ENCODE assay signal across 8 cellular contexts in genomic region chr15:52567886-52568568, GRCh38. TPM values are rescaled to one million over a fixed set of nuclear protein-coding genes. Genes with fewer than 3 reads are reported as not detected.
A peak's percentile ranks its signal among the peaks of the same experiment; 100 is the strongest.
DNase-seq lines count a peak whose midpoint lies in the region; ATAC-seq, FAIRE-seq and TF ChIP-seq lines count a peak whose summit lies in the region.

No MANE protein-coding gene starts in this region.

- peaks cover 36% of the 10 kb centered on the region for H3K4me1 Mint-ChIP-seq in activated CD8-positive, alpha-beta T cell treated with anti-CD3 and anti-CD28 coated beads for 36 hours (ENCODE audit: low read depth)

- FAIRE-seq in endothelial cell of umbilical vein (lab: Jason Lieb, UNC) = no peak

- H3K4me3 Mint-ChIP-seq in activated CD8-positive, alpha-beta T cell treated with anti-CD3 and anti-CD28 coated beads for 36 hours = peak overlapping the region; percentile 95

- BruUV-seq in endothelial cell of umbilical vein (replicated peaks; lab: Mats Ljungman, UMichigan) = TSS peak; percentile 35

- intact Hi-C loops in activated CD8-positive, alpha-beta T cell treated with anti-CD3 and anti-CD28 coated beads for 36 hours (cut with micrococcal nuclease) = loop anchor here (10.0 kb wide), 1 partner anchor 117 kb away; no protein-coding TSS in a partner anchor
- intact Hi-C loops in endothelial cell of umbilical vein (cut with micrococcal nuclease) = loop anchor here (1.0 to 5.0 kb wide), 5 partner anchors 85 to 236 kb away; partner anchors contain the start of gene ATOSA

- H3K4me3 ChIP-seq in GM06990 (replicated peaks; ENCODE audit: low read depth, low read length) = peak overlapping the region; percentile 94
- peak overlapping the region; percentile 45 to 79 (median 75) for H3K4me3 ChIP-seq in endothelial cell of umbilical vein (replicated peaks in 1 of 3; ENCODE audit: insufficient read depth in 1 of 3, low read depth in 1 of 3, low read length in 3 of 3)
- H3K4me3 ChIP-seq in muscle layer of colon (ENCODE audit: low read depth in 1 of 2, low read length in 2 of 2) = peak overlapping the region; percentile 85 to 89
- H3K4me3 ChIP-seq in stomach smooth muscle (ENCODE audit: low read length in 2 of 2) = peak overlapping the region; percentile 66 to 94

- H3K27ac ChIP-seq in endothelial cell of umbilical vein (ENCODE audit: insufficient read depth, low read depth, low read length) = peak overlapping the region; percentile 80
- peak overlapping the region; percentile 96 for H3K27ac ChIP-seq in muscle layer of colon (ENCODE audit: low read depth, low read length)
- peak overlapping the region; percentile 89 for H3K27ac ChIP-seq in stomach smooth muscle (ENCODE audit: low read length)

- no peaks in the 10 kb centered on the region for H3K9me3 Mint-ChIP-seq in activated CD8-positive, alpha-beta T cell treated with anti-CD3 and anti-CD28 coated beads for 36 hours

- H3K79me2 ChIP-seq in endothelial cell of umbilical vein (ENCODE audit: control insufficient read depth, insufficient read depth, low read length) = peaks cover 54% of the 10 kb centered on the region

- DNase-seq in GM06990 (ENCODE audit: extremely low read depth, insufficient read length) (no peak), NAMALWA (ENCODE audit: low spot score) (peak; percentile 49), endothelial cell of umbilical vein (ENCODE audit: low read depth, low spot score) (peak; percentile 55), OCI-M2 (lab: John Stamatoyannopoulos, UW; ENCODE audit: unreplicated experiment) (no peak)
- DNase-seq in activated CD8-positive, alpha-beta T cell treated with anti-CD3 and anti-CD28 coated beads for 36 hours = peak; percentile 70

- peak; percentile 48 for ATAC-seq in activated CD8-positive, alpha-beta T cell treated with anti-CD3 and anti-CD28 coated beads for 36 hours
- ATAC-seq in GM19324 (IDR thresholded peaks at IDR 0.05; ENCODE audit: low FRiP score, unreplicated experiment) = no peak

- H3K9ac ChIP-seq in endothelial cell of umbilical vein (replicated peaks; ENCODE audit: extremely low read depth, insufficient read depth, low read length) (peak overlapping the region; percentile 95), muscle layer of colon (ENCODE audit: low read length) (peak overlapping the region; percentile 92), stomach smooth muscle (ENCODE audit: low read length in 2 of 2) (peak overlapping the region; percentile 95 to 97)

- no peaks in the 10 kb centered on the region for H3K27me3 Mint-ChIP-seq in activated CD8-positive, alpha-beta T cell treated with anti-CD3 and anti-CD28 coated beads for 36 hours

- H3K4me1 ChIP-seq in endothelial cell of umbilical vein (ENCODE audit: control insufficient read depth, extremely low read depth, insufficient read depth, low read length) (peaks cover 24% of the 10 kb centered on the region), muscle layer of colon (ENCODE audit: insufficient read depth, low read length) (peaks cover 34% of the 10 kb centered on the region), stomach smooth muscle (ENCODE audit: control insufficient read depth, insufficient read depth, low read length) (peaks cover 20% of the 10 kb centered on the region)

- TF ChIP-seq CTCF in GM06990 (IDR thresholded peaks at IDR 0.05; ENCODE audit: insufficient read depth, low read length, poor library complexity, severe bottlenecking) = no peak
- no peak for TF ChIP-seq CTCF in activated CD8-positive, alpha-beta T cell treated with anti-CD3 and anti-CD28 coated beads for 36 hours (IDR thresholded peaks at IDR 0.05)
- no peak for TF ChIP-seq CTCF in endothelial cell of umbilical vein (IDR thresholded peaks at IDR 0.05; ENCODE audit: extremely low read depth in 1 of 2, insufficient read depth in 1 of 2, low read depth in 1 of 2, low read length in 2 of 2)

- no peaks in the 10 kb centered on the region for H3K27me3 ChIP-seq in GM06990 (replicated peaks; ENCODE audit: control insufficient read depth, insufficient read depth, low read length)
- no peaks in the 10 kb centered on the region for H3K27me3 ChIP-seq in endothelial cell of umbilical vein (ENCODE audit: control insufficient read depth in 2 of 2, insufficient read depth in 2 of 2, low read length in 2 of 2)
- no peaks in the 10 kb centered on the region for H3K27me3 ChIP-seq in muscle layer of colon (ENCODE audit: control insufficient read depth in 1 of 2, insufficient read depth in 2 of 2, low read length in 2 of 2)
- H3K27me3 ChIP-seq in stomach smooth muscle (ENCODE audit: control insufficient read depth in 1 of 2, insufficient read depth in 2 of 2, low read length in 2 of 2) = no peaks in the 10 kb centered on the region

- POLR2A ChIA-PET in activated CD8-positive, alpha-beta T cell treated with anti-CD3 and anti-CD28 coated beads for 36 hours (lab: Charles Lee) = interaction anchor here (0.6 to 0.9 kb wide), 2 partner anchors 115 to 316 kb away, joined by 3 read pairs; no protein-coding TSS in a partner anchor
- POLR2A ChIA-PET in endothelial cell of umbilical vein (lab: Charles Lee) = no interaction called here

- peak overlapping the region; percentile 98 for H3K27ac Mint-ChIP-seq in activated CD8-positive, alpha-beta T cell treated with anti-CD3 and anti-CD28 coated beads for 36 hours

- TF ChIP-seq POLR2A in endothelial cell of umbilical vein (IDR thresholded peaks at IDR 0.05; ENCODE audit: low read depth, low read length) = no peak

- H3K36me3 ChIP-seq in GM06990 (ENCODE audit: control insufficient read depth, insufficient read depth, low read length) (no peaks in the 10 kb centered on the region), endothelial cell of umbilical vein (ENCODE audit: control insufficient read depth in 2 of 2, extremely low read depth in 1 of 2, insufficient read depth in 2 of 2, low read length in 2 of 2) (peaks cover 0 to 3% of the 10 kb centered on the region in 2 experiments), muscle layer of colon (ENCODE audit: insufficient read depth, low read length) (no peaks in the 10 kb centered on the region), stomach smooth muscle (ENCODE audit: control insufficient read depth in 2 of 2, insufficient read depth in 2 of 2, low read length in 2 of 2) (no peaks in the 10 kb centered on the region)

- peak overlapping the region; percentile 99 for H2AFZ ChIP-seq in endothelial cell of umbilical vein (ENCODE audit: low read depth, low read length)

- H3K9me1 ChIP-seq in endothelial cell of umbilical vein (replicated peaks; ENCODE audit: control insufficient read depth, extremely low read depth, insufficient read depth, low read length) = no peaks in the 10 kb centered on the region

- H3K36me3 Mint-ChIP-seq in activated CD8-positive, alpha-beta T cell treated with anti-CD3 and anti-CD28 coated beads for 36 hours (ENCODE audit: low read depth) = peaks cover 25% of the 10 kb centered on the region

- H4K20me1 ChIP-seq in endothelial cell of umbilical vein (replicated peaks; ENCODE audit: control insufficient read depth, extremely low read depth, insufficient read depth, low read length) = peaks cover 3% of the 10 kb centered on the region

- H3K4me2 ChIP-seq in endothelial cell of umbilical vein (ENCODE audit: insufficient read depth, low read length) = peak overlapping the region; percentile 96

- no peaks in the 10 kb centered on the region for H3K9me3 ChIP-seq in endothelial cell of umbilical vein (replicated peaks; ENCODE audit: control insufficient read depth, insufficient read depth, low read length)
- no peaks in the 10 kb centered on the region for H3K9me3 ChIP-seq in muscle layer of colon (ENCODE audit: low read length)
- no peaks in the 10 kb centered on the region for H3K9me3 ChIP-seq in stomach smooth muscle (ENCODE audit: control insufficient read depth in 2 of 2, low read length in 2 of 2)

- CTCF ChIA-PET in activated CD8-positive, alpha-beta T cell treated with anti-CD3 and anti-CD28 coated beads for 36 hours (lab: Charles Lee) = interaction anchor here (1.0 to 1.2 kb wide), 2 partner anchors 40 to 106 kb away, joined by 3 read pairs; partner anchors contain the start of gene MYO5A
- CTCF ChIA-PET in endothelial cell of umbilical vein (lab: Charles Lee) = interaction anchor here (1.3 kb wide), 1 partner anchor 236 kb away, joined by 8 read pairs; no protein-coding TSS in a partner anchor

- dilution Hi-C loops in endothelial cell of umbilical vein (cut with MboI; ENCODE audit: extremely low pct_ligation_motif_present, low sequenced_read_pairs) = no loop called here

TF ChIP-seq in endothelial cell of umbilical vein, 7 proteins besides CTCF, POLR2A, EP300 and RAD21:
- no peak for TF ChIP-seq POLR2AphosphoS5 (IDR thresholded peaks at IDR 0.05; ENCODE audit: insufficient read depth, low read depth, low read length)
TF ChIP-seq in endothelial cell of umbilical vein: peak in this region for 0.

RNA-seq across cellular contexts. Expression of gene ARPP19, which starts 0.8 kb away (rescaled TPM):
- total RNA-seq in activated CD8-positive, alpha-beta T cell treated with anti-CD3 and anti-CD28 coated beads for 36 hours = 100 to 1,000 TPM; 129 TPM
- total RNA-seq in endothelial cell of umbilical vein = 176 and 191 TPM in 2 replicates
- 38.2 and 47.1 TPM in 2 replicates for polyA plus RNA-seq in endothelial cell of umbilical vein
- 41.7 and 41.8 TPM in 2 replicates for polyA plus RNA-seq in endothelial cell of umbilical vein (2011; cell fraction: cytosol; rRNA removed)
- polyA plus RNA-seq in endothelial cell of umbilical vein (2011; cell fraction: nucleus; rRNA removed) = 22.4 and 30.1 TPM in 2 replicates
- polyA plus RNA-seq in endothelial cell of umbilical vein (2012) = 52.1 and 68.7 TPM in 2 replicates
- polyA minus RNA-seq in endothelial cell of umbilical vein = 79.6 and 94.1 TPM in 2 replicates
- 64.3 TPM for polyA minus RNA-seq in endothelial cell of umbilical vein (2011; cell fraction: cytosol; rRNA and poly(A)+ RNA removed)
- 31.4 and 48.2 TPM in 2 replicates for polyA minus RNA-seq in endothelial cell of umbilical vein (2011; cell fraction: nucleus; rRNA and poly(A)+ RNA removed)

RNA-seq across cellular contexts. Expression of gene MYO5A, which starts 39.3 kb away (rescaled TPM):
- 10 to 100 TPM; 19.2 to 22.6 TPM for total RNA-seq in activated CD8-positive, alpha-beta T cell treated with anti-CD3 and anti-CD28 coated beads for 36 hours
- total RNA-seq in endothelial cell of umbilical vein = 87.9 and 91.9 TPM in 2 replicates
- polyA plus RNA-seq in endothelial cell of umbilical vein = 28.8 and 31.9 TPM in 2 replicates
- polyA plus RNA-seq in endothelial cell of umbilical vein (2011; cell fraction: cytosol; rRNA removed) = 41.6 and 45.8 TPM in 2 replicates
- 73.2 and 78.4 TPM in 2 replicates for polyA plus RNA-seq in endothelial cell of umbilical vein (2011; cell fraction: nucleus; rRNA removed)
- polyA plus RNA-seq in endothelial cell of umbilical vein (2012) = 39.4 and 70.2 TPM in 2 replicates
- polyA minus RNA-seq in endothelial cell of umbilical vein = 146 and 150 TPM in 2 replicates
- polyA minus RNA-seq in endothelial cell of umbilical vein (2011; cell fraction: cytosol; rRNA and poly(A)+ RNA removed) = 12.2 TPM
- 95.2 and 130 TPM in 2 replicates for polyA minus RNA-seq in endothelial cell of umbilical vein (2011; cell fraction: nucleus; rRNA and poly(A)+ RNA removed)

Comparison
In these comparisons a context has a peak if more than half of its experiments do, and no peak if none do; other contexts are left out.
1. DNase-seq: peak in NAMALWA (single experiment), activated CD8-positive, alpha-beta T cell treated with anti-CD3 and anti-CD28 coated beads for 36 hours (single experiment) and endothelial cell of umbilical vein (single experiment); none in GM06990 (single experiment) and OCI-M2 (single experiment).
2. Peak in every context shown above with its lines, with median percentiles within 50 percentile points of each other: H3K4me3 ChIP-seq, H3K27ac ChIP-seq and H3K9ac ChIP-seq.